Comparison of ENCODE assay signal across 25 cellular contexts in the genomic region with DNA sequence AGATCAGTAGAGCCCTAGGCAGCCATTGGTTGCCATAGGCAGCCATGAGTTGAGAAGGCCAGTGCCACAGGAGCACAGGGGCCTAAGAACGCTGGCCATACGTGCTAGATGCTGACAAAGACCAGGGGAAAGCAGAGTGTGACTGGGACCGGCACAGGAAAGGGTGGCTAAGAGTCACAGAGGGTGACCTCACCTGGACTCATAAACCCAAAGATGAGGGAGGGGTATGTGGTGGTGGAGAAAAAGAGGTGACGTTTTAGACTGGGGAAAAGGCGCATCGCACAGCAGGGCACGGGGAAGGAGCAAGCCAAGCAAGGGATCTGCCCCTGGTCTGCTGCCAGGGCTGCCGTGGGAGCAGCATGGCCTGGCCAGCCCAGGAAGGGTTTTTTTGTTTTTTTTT.
"Had no signal": no experiment of that assay in that cellular context is flagged by ENCODE, and none has a peak within 500 bp of the region (broad histone marks: within the 10 kb centered on the region; RNA-seq: fewer than 3 reads in every experiment).

No MANE protein-coding gene starts in this region.

- H3K9me3 ChIP-seq: esophagus squamous epithelium, left ventricle myocardium inferior, spleen, tibial nerve, vagina had no signal

- H3K4me3 Mint-ChIP-seq: activated B cell treated with CpG ODN at 0.5 μM for 24 hours; activated CD8-positive, alpha-beta T cell treated with anti-CD3 and anti-CD28 coated beads for 36 hours; activated naive CD4-positive, alpha-beta T cell treated with anti-CD3 and anti-CD28 coated beads, Interleukin-2, amount 50 U/mL, for 24 hours; central memory CD8-positive, alpha-beta T cell; natural killer cell; T-helper 2 cell treated with Interferon-gamma antibody and Interleukin-4, amounts not matched to agents 5 μg/mL and 100 μg/mL, for 36 hours had no signal

- H3K4me1 Mint-ChIP-seq: activated B cell treated with CpG ODN at 0.5 μM for 24 hours had no signal

- H3K27ac Mint-ChIP-seq: activated B cell treated with CpG ODN at 0.5 μM for 24 hours; activated CD8-positive, alpha-beta T cell treated with anti-CD3 and anti-CD28 coated beads for 36 hours; activated naive CD4-positive, alpha-beta T cell treated with anti-CD3 and anti-CD28 coated beads, Interleukin-2, amount 50 U/mL, for 24 hours; activated T-helper 2 cell treated with anti-CD3 and anti-CD28 coated beads, Interferon-gamma antibody, Interleukin-2, Interleukin-4, amounts not matched to agents 10 μg/mL and 5 μg/mL and 100 μg/mL, durations not matched to agents 14 hours and 24 hours and 36 hours; natural killer cell; T-helper 2 cell treated with Interferon-gamma antibody and Interleukin-4, amounts not matched to agents 5 μg/mL and 100 μg/mL, for 36 hours had no signal

- H3K9ac ChIP-seq: parathyroid adenoma had no signal

- ATAC-seq: activated CD8-positive, alpha-beta T cell treated with anti-CD3 and anti-CD28 coated beads for 36 hours; natural killer cell had no signal

- H3K27ac ChIP-seq: epithelial cell of prostate, esophagus squamous epithelium, left ventricle myocardium inferior, parathyroid adenoma, spleen, tibial nerve, vagina had no signal

- H3K36me3 ChIP-seq: esophagus squamous epithelium, left ventricle myocardium inferior, tibial nerve, vagina had no signal

- H3K27me3 Mint-ChIP-seq: activated B cell treated with CpG ODN at 0.5 μM for 24 hours; activated CD8-positive, alpha-beta T cell treated with anti-CD3 and anti-CD28 coated beads for 36 hours; activated naive CD4-positive, alpha-beta T cell treated with anti-CD3 and anti-CD28 coated beads, Interleukin-2, amount 50 U/mL, for 24 hours; central memory CD8-positive, alpha-beta T cell had no signal

- H3K4me1 ChIP-seq: parathyroid adenoma, spleen had no signal

- H2AFZ ChIP-seq: parathyroid adenoma had no signal

- H3K36me3 Mint-ChIP-seq: natural killer cell had no signal

- DNase-seq: activated B cell treated with CpG ODN at 0.5 μM for 24 hours; activated CD4-positive, alpha-beta T cell treated with anti-CD3 and anti-CD28 coated beads, Interleukin-2, amount 50 U/mL, for 1 hour; activated CD8-positive, alpha-beta T cell treated with anti-CD3 and anti-CD28 coated beads for 36 hours; activated T-cell treated with anti-CD3 and anti-CD28 coated beads, Interleukin-2, amount 50 U/mL, for 48 hours; dermis blood vessel endothelial cell; effector CD4-positive, alpha-beta T cell; esophagus squamous epithelium; foreskin melanocyte; left ventricle myocardium inferior; mesendoderm; natural killer cell; nucleus accumbens; right cardiac atrium; spleen; stimulated activated naive CD4-positive, alpha-beta T cell; T-helper 1 cell had no signal

- H3K9me3 Mint-ChIP-seq: activated B cell treated with CpG ODN at 0.5 μM for 24 hours; activated CD8-positive, alpha-beta T cell treated with anti-CD3 and anti-CD28 coated beads for 36 hours; activated naive CD4-positive, alpha-beta T cell treated with anti-CD3 and anti-CD28 coated beads, Interleukin-2, amount 50 U/mL, for 24 hours; activated T-helper 2 cell treated with anti-CD3 and anti-CD28 coated beads, Interferon-gamma antibody, Interleukin-2, Interleukin-4, amounts not matched to agents 10 μg/mL and 5 μg/mL and 100 μg/mL, durations not matched to agents 14 hours and 24 hours and 36 hours; central memory CD8-positive, alpha-beta T cell; natural killer cell; T-helper 2 cell treated with Interferon-gamma antibody and Interleukin-4, amounts not matched to agents 5 μg/mL and 100 μg/mL, for 36 hours had no signal

- H3K4me3 ChIP-seq: esophagus squamous epithelium, left ventricle myocardium inferior, lung, spleen, tibial nerve, vagina had no signal

- H3K27me3 ChIP-seq: esophagus squamous epithelium, spleen, tibial nerve, vagina had no signal
